In the genomic region with DNA sequence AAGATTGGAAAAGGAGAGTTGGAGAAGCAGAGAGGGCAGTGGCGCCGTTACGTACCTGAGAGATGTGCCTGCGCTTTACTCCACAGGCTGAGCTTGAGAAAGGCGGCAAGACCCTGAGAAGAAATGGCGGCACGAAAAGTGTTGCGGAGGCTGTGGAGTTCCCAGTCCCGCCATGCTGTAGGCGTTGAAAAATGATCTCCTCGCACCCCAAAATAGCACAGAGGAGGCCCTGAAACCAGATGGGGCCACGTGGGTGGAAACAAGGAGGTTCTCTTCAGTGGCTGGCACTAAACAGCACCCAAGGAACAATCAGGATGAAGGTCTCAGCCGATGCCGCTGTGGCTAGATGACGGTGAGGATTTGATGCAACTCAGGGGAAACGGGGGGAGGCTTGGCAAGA, we compare ENCODE assay signal across 26 cellular contexts. TPM values are rescaled to one million over a fixed set of nuclear protein-coding genes. Genes with fewer than 3 reads are reported as not detected.
"Had no signal": no experiment of that assay in that cellular context is flagged by ENCODE, and none has a peak within 500 bp of the region (broad histone marks: within the 10 kb centered on the region; RNA-seq: fewer than 3 reads in every experiment).

No MANE protein-coding gene starts in this region.

- H3K27me3 ChIP-seq: esophagus squamous epithelium, gastroesophageal sphincter, hepatocyte, stomach, thyroid gland, upper lobe of left lung, vagina had no signal

- H3K27ac ChIP-seq: epithelial cell of prostate, esophagus squamous epithelium, gastroesophageal sphincter, hepatocyte, stomach, thyroid gland, upper lobe of left lung, vagina had no signal

- H3K4me3 ChIP-seq: esophagus squamous epithelium, gastroesophageal sphincter, hepatocyte, stomach, thyroid gland, upper lobe of left lung, vagina had no signal

- ATAC-seq: gastroesophageal sphincter; naive thymus-derived CD4-positive, alpha-beta T cell; sciatic nerve had no signal

- DNase-seq: cortex of kidney; effector memory CD4-positive, alpha-beta T cell; esophagus squamous epithelium; foreskin fibroblast; kidney glomerular epithelial cell; naive thymus-derived CD4-positive, alpha-beta T cell; nephron progenitor cell; stimulated activated CD4-positive, alpha-beta T cell treated with anti-CD3 and anti-CD28 coated beads, Interleukin-2, amount 100 ng/mL, for 24 hours; stimulated activated CD4-positive, alpha-beta T cell treated with anti-CD3 and anti-CD28 coated beads, Interleukin-4, amount 100 ng/mL, for 4 hours; stimulated activated naive CD4-positive, alpha-beta T cell; stomach; substantia nigra; thyroid gland; upper lobe of left lung had no signal

RNA-seq across cellular contexts. Expression of a gene that starts 57.2 kb away (rescaled TPM):
- total RNA-seq: esophagus squamous epithelium; gastroesophageal sphincter; hepatocyte; liver; lung microvascular endothelial cell; mesenteric fat pad; mononuclear cell; naive thymus-derived CD4-positive, alpha-beta T cell; osteoblast; pulmonary artery endothelial cell; sciatic nerve; skeletal muscle tissue; stomach; thyroid gland; vagina had no signal
